In the genomic region with DNA sequence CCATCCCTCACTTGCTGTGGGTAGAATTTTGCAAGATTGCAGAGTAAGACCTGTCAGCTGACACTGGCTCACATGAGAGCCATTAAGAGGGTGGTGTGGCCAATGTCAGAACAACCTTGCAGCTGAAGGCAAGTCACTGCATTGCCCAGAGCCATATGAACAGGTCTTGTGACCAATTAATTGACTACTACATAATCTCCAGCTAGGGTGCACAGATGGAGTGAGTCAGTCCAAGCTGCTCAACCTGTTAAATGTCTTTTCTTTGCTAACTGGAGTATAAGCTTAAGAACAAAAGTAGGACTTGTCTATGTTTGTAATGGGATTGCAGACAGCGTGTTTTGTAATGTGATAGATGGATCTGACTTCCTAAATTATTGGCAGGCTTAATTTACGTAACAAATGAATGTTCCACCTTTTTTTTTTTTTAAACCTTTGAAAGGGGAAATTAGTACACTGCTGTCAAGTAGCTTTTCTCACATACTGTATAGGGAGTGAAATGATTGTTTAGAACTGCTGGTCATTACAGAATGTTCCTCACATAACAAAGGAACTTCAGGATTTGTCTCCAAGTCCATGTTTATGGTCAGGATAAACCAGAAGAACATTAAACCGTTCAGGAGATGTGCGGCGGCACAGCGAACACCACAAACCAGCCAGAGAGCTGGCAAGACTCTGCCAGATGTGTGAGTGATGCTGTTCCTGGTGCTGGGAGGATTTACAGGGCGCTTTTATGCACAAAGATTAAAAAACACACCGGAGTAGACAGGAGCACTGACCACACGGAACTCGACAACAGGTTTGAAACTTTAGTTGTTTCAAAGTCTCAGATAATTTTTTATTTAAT, we compare ENCODE assay signal across 12 cellular contexts. TPM values are rescaled to one million over a fixed set of nuclear protein-coding genes. Genes with fewer than 3 reads are reported as not detected.
DNase-seq lines count a peak whose midpoint lies in the region; ATAC-seq and TF ChIP-seq lines count a peak whose summit lies in the region.
"Had no signal": no experiment of that assay in that cellular context is flagged by ENCODE, and none has a peak within 500 bp of the region (broad histone marks: within the 10 kb centered on the region; RNA-seq: fewer than 3 reads in every experiment).

No MANE protein-coding gene starts in this region.

- in situ Hi-C loops in G401 (cut with HindIII; ENCODE audit: low sequenced_read_pairs) = no loop called here

- ATAC-seq in esophagus mucosa (peak; percentile 100), omental fat pad (ENCODE audit: low FRiP score) (peak; percentile 48), GM18519 (IDR thresholded peaks at IDR 0.05; ENCODE audit: low FRiP score, unreplicated experiment) (no peak), GM21390 (IDR thresholded peaks at IDR 0.05; ENCODE audit: unreplicated experiment) (no peak), GM21825 (IDR thresholded peaks at IDR 0.05; ENCODE audit: unreplicated experiment) (no peak)

- DNase-seq in G401 (ENCODE audit: low spot score) (peak; percentile 63), NCI-H69 (lab: John Stamatoyannopoulos, UW) (peak; percentile 94), omental fat pad (ENCODE audit: low spot score) (no peak), NCI-H748 (lab: John Stamatoyannopoulos, UW; ENCODE audit: unreplicated experiment) (no peak)
- DNase-seq: activated CD4-positive, alpha-beta T cell treated with anti-CD3 and anti-CD28 coated beads for 48 hours; dermis blood vessel endothelial cell; GDM1; NCI-H1436 treated with DMSO at 0.1 percent for 48 hours had no signal

- no peak for TF ChIP-seq CTCF in omental fat pad (IDR thresholded peaks at IDR 0.05)

RNA-seq across cellular contexts. Expression of a gene that starts 37.0 kb away (rescaled TPM):
- total RNA-seq in G401 (2014; rRNA removed; shearing (Covaris generic)) = 19.8 and 28.9 TPM in 2 replicates
- total RNA-seq in esophagus mucosa (10.2 TPM), omental fat pad (100 to 1,000 TPM in 1 of 4 donors, 10 to 100 TPM in 3; 56.4 to 125 (median 73.4) TPM)

Comparison
In these comparisons a context has a peak if more than half of its experiments do, and no peak if none do; other contexts are left out.
1. DNase-seq: peak in G401 (single experiment) and NCI-H69 (single experiment); none in omental fat pad (single experiment) and NCI-H748 (single experiment).
2. ATAC-seq: peak in esophagus mucosa (single experiment) and omental fat pad (single experiment); none in GM18519 (single experiment), GM21390 (single experiment) and GM21825 (single experiment).